ENCODE assay signal across 9 cellular contexts in the genomic region with DNA sequence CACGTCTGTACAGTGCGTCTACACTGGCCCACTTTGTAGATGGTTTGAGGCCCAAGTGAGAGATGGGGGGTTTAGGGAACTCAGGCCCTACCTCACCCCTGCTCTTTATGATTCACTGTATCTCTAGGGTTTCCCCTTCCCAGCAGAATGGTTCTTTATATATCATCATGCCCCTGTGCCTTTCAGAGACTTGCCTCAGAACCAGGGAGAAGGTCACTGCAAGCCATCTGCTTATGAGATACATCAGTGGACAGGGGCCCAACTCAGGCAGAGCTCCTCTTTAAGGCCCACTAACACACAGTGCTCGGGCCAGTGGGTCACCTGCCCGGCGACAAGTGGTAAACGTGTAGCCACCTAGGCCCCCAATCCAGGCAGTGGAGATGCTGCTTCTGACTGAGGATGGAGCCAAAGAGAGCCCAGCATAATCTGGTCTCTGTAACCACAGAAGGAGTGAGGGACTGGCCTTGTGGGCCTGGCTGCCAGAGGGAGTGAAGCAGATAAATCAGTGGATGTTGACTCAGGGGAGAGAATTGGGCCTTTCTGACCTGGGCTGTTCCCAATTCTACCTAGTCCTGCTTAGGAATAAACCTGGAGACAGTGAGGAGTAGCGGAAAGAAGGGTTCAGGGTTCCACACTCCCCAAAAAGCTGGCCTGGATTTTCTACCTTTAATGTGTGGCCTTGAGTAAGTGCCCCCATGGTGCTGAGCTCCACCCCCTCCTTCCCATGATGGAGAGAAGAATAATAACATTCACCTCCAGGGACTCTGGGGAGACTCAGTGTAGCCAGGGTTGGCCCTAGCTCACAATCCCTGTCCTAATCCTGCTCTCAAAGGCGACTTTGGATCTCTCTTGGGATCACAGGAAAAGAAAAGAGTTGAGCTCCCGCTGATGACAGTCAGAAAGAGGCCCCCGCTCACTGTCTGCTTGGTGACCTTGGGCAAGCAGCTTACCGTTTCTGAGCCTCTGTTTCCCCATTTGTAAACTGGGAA. TPM values are rescaled to one million over a fixed set of nuclear protein-coding genes. Genes with fewer than 3 reads are reported as not detected.
DNase-seq lines count a peak whose midpoint lies in the region; ATAC-seq, FAIRE-seq and TF ChIP-seq lines count a peak whose summit lies in the region.
"Had no signal": no experiment of that assay in that cellular context is flagged by ENCODE, and none has a peak within 500 bp of the region (broad histone marks: within the 10 kb centered on the region; RNA-seq: fewer than 3 reads in every experiment).

No MANE protein-coding gene starts in this region.

- peaks cover 14 to 31% of the 10 kb centered on the region in 2 donors for H3K36me3 Mint-ChIP-seq in CD4-positive, alpha-beta memory T cell

- H3K27ac Mint-ChIP-seq in CD4-positive, alpha-beta memory T cell: peak overlapping the region; percentile 99 to 100 (median 100)

- no peak for ATAC-seq in psoas muscle
- no peak for ATAC-seq in HG03159 (IDR thresholded peaks at IDR 0.05; ENCODE audit: unreplicated experiment)

- FAIRE-seq in H54 (lab: Jason Lieb, UNC): no peak
- FAIRE-seq: GM18507 had no signal

- H3K27ac ChIP-seq in CD4-positive, alpha-beta memory T cell (ENCODE audit: low read depth, low read length): peak overlapping the region; percentile 100
- H3K27ac ChIP-seq in SJSA1: peak overlapping the region; percentile 99
- peak overlapping the region; percentile 98 for H3K27ac ChIP-seq in psoas muscle

- CTCF ChIA-PET in CD4-positive, alpha-beta memory T cell (lab: Charles Lee; ENCODE audit: partially characterized antibody): interaction anchor here (0.8 to 5.3 kb wide), 13 partner anchors 9 to 160 kb away, joined by 3 to 68 read pairs (median 8); no protein-coding TSS in a partner anchor

- H3K4me1 ChIP-seq in CD4-positive, alpha-beta memory T cell (ENCODE audit: insufficient read depth, low read length): peaks cover 62% of the 10 kb centered on the region
- peaks cover 76% of the 10 kb centered on the region for H3K4me1 ChIP-seq in SJSA1 (replicated peaks)
- H3K4me1 ChIP-seq in psoas muscle: peaks cover 52% of the 10 kb centered on the region

- peak overlapping the region in 6 of 8 donors; percentile 7 to 98 (median 92) for H3K4me3 Mint-ChIP-seq in CD4-positive, alpha-beta memory T cell

- no peaks in the 10 kb centered on the region for H3K27me3 ChIP-seq in CD4-positive, alpha-beta memory T cell (ENCODE audit: insufficient read depth, low read length)
- H3K27me3 ChIP-seq in SJSA1 (replicated peaks) (no peaks in the 10 kb centered on the region), psoas muscle (ENCODE audit: insufficient read depth in 3 of 3, low read length in 2 of 3) (no peaks in the 10 kb centered on the region)

- 73 to 85% (median 78%) methylated on average over 11 of the region's 11 CpGs for WGBS in psoas muscle, 3 donors

- peaks cover 8% of the 10 kb centered on the region for H3K36me3 ChIP-seq in CD4-positive, alpha-beta memory T cell (ENCODE audit: insufficient read depth, low read length)
- H3K36me3 ChIP-seq in SJSA1 (peaks cover 22% of the 10 kb centered on the region), psoas muscle (ENCODE audit: insufficient read depth in 1 of 2, low read depth in 1 of 2) (peaks cover 10 to 13% of the 10 kb centered on the region in 2 donors)

- no peak for TF ChIP-seq CTCF in psoas muscle (IDR thresholded peaks at IDR 0.05)

- TF ChIP-seq POLR2A in erythroblast (IDR thresholded peaks at IDR 0.05; ENCODE audit: low read length): no peak
- no peak for TF ChIP-seq POLR2A in H54 (IDR thresholded peaks at IDR 0.05; ENCODE audit: low read depth, low read length)

- peaks cover 0 to 3% of the 10 kb centered on the region in 2 donors for H3K27me3 Mint-ChIP-seq in CD4-positive, alpha-beta memory T cell

- H3K4me3 ChIP-seq in CD4-positive, alpha-beta memory T cell (ENCODE audit: low read length in 2 of 2): no peak overlapping the region
- no peak overlapping the region for H3K4me3 ChIP-seq in SJSA1
- no peak overlapping the region for H3K4me3 ChIP-seq in psoas muscle

- intact Hi-C loops in CD4-positive, alpha-beta memory T cell (cut with micrococcal nuclease): loop anchor here (2.0 to 10.0 kb wide), 5 partner anchors 185 to 1386 kb away; a partner anchor contains a TSS
- intact Hi-C loops in psoas muscle (cut with DNase I): loop anchor here in 1 of 2 donors (5.0 kb wide), 1 partner anchor 94 kb away; no protein-coding TSS in a partner anchor

- DNase-seq in CD4-positive, alpha-beta memory T cell: no peak
- DNase-seq in SJSA1 (ENCODE audit: low read depth in 1 of 2, low spot score in 2 of 2) (peak in 1 of 2 experiments; percentile 55), erythroblast (lab: John Stamatoyannopoulos, UW) (peak; percentile 60 to 72), psoas muscle (no peak), NCI-H69 (lab: John Stamatoyannopoulos, UW) (no peak), H54 (ENCODE audit: insufficient read length, low spot score) (no peak), occipital lobe (lab: John Stamatoyannopoulos, UW) (no peak)

- peaks cover 0 to 20% (median 0%) of the 10 kb centered on the region in 8 donors for H3K9me3 Mint-ChIP-seq in CD4-positive, alpha-beta memory T cell

- POLR2A ChIA-PET in CD4-positive, alpha-beta memory T cell (lab: Charles Lee; ENCODE audit: partially characterized antibody): interaction anchor here (1.1 to 5.9 kb wide), 12 partner anchors 9 to 1387 kb away, joined by 3 to 97 read pairs (median 25); no protein-coding TSS in a partner anchor

- H3K4me1 Mint-ChIP-seq in CD4-positive, alpha-beta memory T cell: peaks cover 44 to 89% (median 62%) of the 10 kb centered on the region in 4 donors

- H3K9me3 ChIP-seq in CD4-positive, alpha-beta memory T cell (ENCODE audit: control insufficient read depth in 1 of 2, low read length in 2 of 2): no peaks in the 10 kb centered on the region
- H3K9me3 ChIP-seq in SJSA1 (replicated peaks) (no peaks in the 10 kb centered on the region), psoas muscle (no peaks in the 10 kb centered on the region)

RNA-seq across cellular contexts. Expression of a gene that starts 2.8 kb away (rescaled TPM):
- total RNA-seq in CD4-positive, alpha-beta memory T cell: 10 to 100 TPM; 18.0 to 18.8 TPM
- polyA plus RNA-seq in CD4-positive, alpha-beta memory T cell: 100 to 1,000 TPM; 297 to 879 TPM
- 322 and 475 TPM in 2 replicates for total RNA-seq in SJSA1 (2014; rRNA removed; shearing (Covaris generic))
- total RNA-seq in psoas muscle (100 to 1,000 TPM in 3 of 4 donors, 10 to 100 TPM in 1; 89.0 to 287 (median 164) TPM), occipital lobe (54.1 TPM)
- 100 to 1,000 TPM in 2 of 3 donors, 10 to 100 TPM in 1; 81.8 to 258 (median 141) TPM for polyA plus RNA-seq in psoas muscle

Comparison
In these comparisons a context has a peak if more than half of its experiments do, and no peak if none do; other contexts are left out.
1. DNase-seq: peak in erythroblast (2 of 2); none in CD4-positive, alpha-beta memory T cell (0 of 5), psoas muscle (0 of 2), NCI-H69 (single experiment), H54 (single experiment) and occipital lobe (single experiment).
2. Peak in every context shown above with its lines, with median percentiles within 50 percentile points of each other: H3K27ac ChIP-seq.